ENCODE assay signal across 18 cellular contexts in genomic region chr1:36560177-36560576, GRCh38.
DNase-seq lines count a peak whose midpoint lies in the region; ATAC-seq, FAIRE-seq and TF ChIP-seq lines count a peak whose summit lies in the region.
"Had no signal": no experiment of that assay in that cellular context is flagged by ENCODE, and none has a peak within 500 bp of the region (broad histone marks: within the 10 kb centered on the region; RNA-seq: fewer than 3 reads in every experiment).

No MANE protein-coding gene starts in this region.

- H3K4ac ChIP-seq in H1 (replicated peaks; ENCODE audit: insufficient read length, low read depth, low read length) (no peak overlapping the region), neuronal stem cell (ENCODE audit: low read length) (no peak overlapping the region)

- intact Hi-C loops in upper lobe of right lung (cut with DNase I): no loop called here

- no peak overlapping the region for H3K14ac ChIP-seq in H1 (ENCODE audit: insufficient read length)
- no peak overlapping the region for H3K14ac ChIP-seq in neuronal stem cell (ENCODE audit: low read length)

- H2BK15ac ChIP-seq in H1 (ENCODE audit: low read length) (no peak overlapping the region), neuronal stem cell (ENCODE audit: low read length) (no peak overlapping the region)

- H4K5ac ChIP-seq in H1 (ENCODE audit: insufficient read length, low read depth, low read length): no peak overlapping the region

- H3K27ac ChIP-seq in H1 (ENCODE audit: low read depth, low read length) (no peak overlapping the region), neuronal stem cell (replicated peaks; ENCODE audit: low read length) (no peak overlapping the region), upper lobe of right lung (no peak overlapping the region)
- H3K27ac ChIP-seq: BLaER1, HL-60 had no signal

- H3K9ac ChIP-seq in H1 (replicated peaks in 1 of 4; ENCODE audit: extremely low read depth in 1 of 4, low read depth in 3 of 4, low read length in 3 of 4) (no peak overlapping the region), neuronal stem cell (ENCODE audit: low read depth, low read length, poor library complexity) (no peak overlapping the region)
- H3K9ac ChIP-seq: BLaER1 had no signal

- H4K8ac ChIP-seq in H1 (ENCODE audit: extremely low read depth, insufficient read depth, low read length): no peak overlapping the region; the same call in 1 of the 2 replicates
- H4K8ac ChIP-seq in neuronal stem cell (ENCODE audit: low read depth, low read length): no peak overlapping the region

- no peaks in the 10 kb centered on the region for H3K79me2 ChIP-seq in H1 (ENCODE audit: control insufficient read depth in 1 of 2, insufficient read depth in 2 of 2, low read length in 2 of 2)

- 0 out of 2 replicates have a peak overlapping the region, but pooled peaks have one; percentile 15 for H2AK5ac ChIP-seq in H1 (ENCODE audit: low read depth, low read length)
- peak overlapping the region; percentile 27 for H2AK5ac ChIP-seq in neuronal stem cell (ENCODE audit: low read depth, low read length)

- H3K36me3 ChIP-seq in H1 (ENCODE audit: control insufficient read depth in 2 of 4, insufficient read depth in 4 of 4, low read length in 3 of 4) (no peaks in the 10 kb centered on the region), neuronal stem cell (replicated peaks in 1 of 2; ENCODE audit: control insufficient read depth in 2 of 2, insufficient read depth in 2 of 2, low read length in 2 of 2) (no peaks in the 10 kb centered on the region), upper lobe of right lung (no peaks in the 10 kb centered on the region)
- H3K36me3 ChIP-seq: BLaER1 had no signal

- H3K23me2 ChIP-seq in H1 (ENCODE audit: low read depth, low read length): peaks cover 2% of the 10 kb centered on the region; the same call in 1 of the 2 replicates

- TF ChIP-seq RAD21 in H1 (IDR thresholded peaks at IDR 0.05 in 1 of 2, conservative IDR thresholded peaks at IDR 0.05 in 1 of 2; ENCODE audit: low read depth in 2 of 2, low read length in 2 of 2): no peak

- H3K79me1 ChIP-seq in H1 (ENCODE audit: low read depth, low read length): no peaks in the 10 kb centered on the region
- H3K79me1 ChIP-seq in neuronal stem cell (ENCODE audit: low read depth, low read length): no peaks in the 10 kb centered on the region

- TF ChIP-seq EP300 in H1 (IDR thresholded peaks at IDR 0.05; ENCODE audit: borderline replicate concordance in 1 of 2, low read depth in 2 of 2, low read length in 2 of 2): no peak

- CTCF ChIA-PET in H1 (lab: Charles Lee; ENCODE audit: partially characterized antibody): interaction anchor here (1.0 to 11.8 kb wide), 6 partner anchors 14 to 875 kb away, joined by 3 to 125 read pairs (median 4); no protein-coding TSS in a partner anchor

- H4K91ac ChIP-seq in H1 (replicated peaks; ENCODE audit: insufficient read length, low read length): no peak overlapping the region
- H4K91ac ChIP-seq in neuronal stem cell (ENCODE audit: low read depth, low read length, poor library complexity): no peak overlapping the region

- H3K9me3 ChIP-seq in H1 (ENCODE audit: insufficient read depth in 2 of 2, low read depth in 1 of 2, low read length in 1 of 2) (no peaks in the 10 kb centered on the region), neuronal stem cell (replicated peaks in 1 of 2; ENCODE audit: control insufficient read depth in 2 of 2, insufficient read depth in 1 of 2, low read depth in 1 of 2, low read length in 2 of 2) (no peaks in the 10 kb centered on the region), upper lobe of right lung (no peaks in the 10 kb centered on the region)
- H3K9me3 ChIP-seq: BLaER1 had no signal

- no peak overlapping the region for H2BK20ac ChIP-seq in H1 (ENCODE audit: low read length)

- no peak overlapping the region for H2BK5ac ChIP-seq in H1 (ENCODE audit: low read depth, low read length)
- H2BK5ac ChIP-seq in neuronal stem cell (ENCODE audit: low read length): no peak overlapping the region

- 90% methylated on average over 8 of the region's 8 CpGs; no CpG with 5 or more reads in 1 of the 2 experiments for WGBS in H1 (ENCODE audit: extremely low coverage in 1 of 2, insufficient coverage in 1 of 2, insufficient read length in 1 of 2, insufficient replicate concordance in 2 of 2, low coverage in 1 of 2, low lambda C conversion rate in 2 of 2, missing lambda C conversion rate in 1 of 2), 2 experiments
- no CpG with 5 or more reads among the region's 8 CpGs for WGBS in neuronal stem cell (ENCODE audit: extremely low coverage in 2 of 2, insufficient read length in 2 of 2, insufficient replicate concordance in 1 of 2), 2 donors

- TF ChIP-seq CTCF in H1 (IDR thresholded peaks at IDR 0.05; ENCODE audit: control extremely low read depth in 1 of 3, insufficient read depth in 1 of 3, low read depth in 1 of 3, low read length in 3 of 3) (no peak), upper lobe of right lung (IDR thresholded peaks at IDR 0.05) (no peak)

- no peak for FAIRE-seq in H1 (lab: Jason Lieb, UNC)
- FAIRE-seq: G401.6, GM12891 had no signal

- H3K4me2 ChIP-seq in H1 (ENCODE audit: insufficient read depth in 1 of 2, low read depth in 2 of 2, low read length in 2 of 2): no peak overlapping the region
- no peak overlapping the region for H3K4me2 ChIP-seq in neuronal stem cell (ENCODE audit: insufficient read depth, low read length, poor library complexity, severe bottlenecking)
- H3K4me2 ChIP-seq: BLaER1, GM23338 had no signal

- H2BK120ac ChIP-seq in H1 (replicated peaks; ENCODE audit: low read depth, low read length): no peak overlapping the region
- H2BK120ac ChIP-seq in neuronal stem cell (ENCODE audit: low read depth, low read length): no peak overlapping the region

- POLR2A ChIA-PET in H1 (lab: Charles Lee; ENCODE audit: partially characterized antibody): no interaction called here

- H2BK12ac ChIP-seq in H1 (ENCODE audit: low read depth, low read length) (no peak overlapping the region), neuronal stem cell (ENCODE audit: low read length) (no peak overlapping the region)

- H3K4me1 ChIP-seq in H1 (replicated peaks in 1 of 4; ENCODE audit: control insufficient read depth in 3 of 4, insufficient read depth in 4 of 4, low read length in 3 of 4): no peaks in the 10 kb centered on the region
- H3K4me1 ChIP-seq in neuronal stem cell (ENCODE audit: control insufficient read depth in 2 of 2, insufficient read depth in 1 of 2, low read depth in 1 of 2, low read length in 2 of 2): no peaks in the 10 kb centered on the region
- H3K4me1 ChIP-seq in upper lobe of right lung: no peaks in the 10 kb centered on the region

- H3K27me3 ChIP-seq in H1 (replicated peaks in 1 of 4; ENCODE audit: control insufficient read depth in 3 of 4, extremely low read depth in 1 of 4, insufficient read depth in 3 of 4, low read length in 3 of 4) (no peaks in the 10 kb centered on the region; a peak in 1 of 7 replicates), neuronal stem cell (ENCODE audit: control insufficient read depth in 3 of 3, insufficient read depth in 3 of 3, low read depth in 1 of 3, low read length in 3 of 3) (peaks cover 0 to 11% (median 0%) of the 10 kb centered on the region in 3 experiments), upper lobe of right lung (no peaks in the 10 kb centered on the region)
- H3K27me3 ChIP-seq: BLaER1 had no signal

- no peak overlapping the region for H3K56ac ChIP-seq in H1 (replicated peaks; ENCODE audit: insufficient read length, low read depth, low read length)

- no peak overlapping the region for H3K23ac ChIP-seq in H1 (ENCODE audit: insufficient read length)
- H3K23ac ChIP-seq in neuronal stem cell (ENCODE audit: low read depth, low read length, poor library complexity): no peak overlapping the region

- no peak for TF ChIP-seq POLR2A in H1 (IDR thresholded peaks at IDR 0.05; ENCODE audit: control extremely low read depth in 1 of 2, low read depth in 2 of 2, low read length in 2 of 2)

- H2AFZ ChIP-seq in H1 (ENCODE audit: low read length) (no peak overlapping the region), neuronal stem cell (ENCODE audit: low read length) (no peak overlapping the region)
- H2AFZ ChIP-seq: GM23338 had no signal

- peak; percentile 22 for DNase-seq in activated effector memory CD4-positive, alpha-beta T cell treated with anti-CD3 and anti-CD28 coated beads, Interleukin-2, amount 50 U/mL, for 16 hours
- DNase-seq in activated effector memory CD4-positive, alpha-beta T cell treated with Interleukin-2 at 50 U/mL for 16 hours: no peak
- DNase-seq in H1 (ENCODE audit: low read depth in 1 of 2, low spot score in 2 of 2) (no peak), neuronal stem cell (ENCODE audit: low spot score) (no peak), upper lobe of right lung (peak; percentile 48), EL (no peak)
- DNase-seq: 8988T; AML-193; CD4-positive, CD25-positive, alpha-beta regulatory T cell; DMS 273 treated with DMSO at 0.1 percent for 48 hours; DMS79 had no signal

- peaks cover 0 to 2% of the 10 kb centered on the region in 2 experiments for H4K20me1 ChIP-seq in H1 (replicated peaks in 1 of 2; ENCODE audit: control insufficient read depth in 1 of 2, insufficient read depth in 2 of 2, low read length in 2 of 2)
- H4K20me1 ChIP-seq: BLaER1 had no signal

- ATAC-seq in upper lobe of right lung (no peak), HG03342 (IDR thresholded peaks at IDR 0.05; ENCODE audit: unreplicated experiment) (no peak), HG02798 (IDR thresholded peaks at IDR 0.05; ENCODE audit: poor library complexity, unreplicated experiment) (no peak)
- ATAC-seq: GM23338 had no signal

- H3K4me3 ChIP-seq in H1 (ENCODE audit: extremely low read depth in 1 of 4, insufficient read depth in 2 of 4, low read depth in 3 of 4, low read length in 4 of 4): no peak overlapping the region
- no peak overlapping the region for H3K4me3 ChIP-seq in neuronal stem cell (ENCODE audit: low read length in 2 of 2)
- no peak overlapping the region for H3K4me3 ChIP-seq in upper lobe of right lung
- H3K4me3 ChIP-seq: BLaER1, GM23338 had no signal

- H3K18ac ChIP-seq in H1 (ENCODE audit: extremely low read depth, low read length) (no peak overlapping the region), neuronal stem cell (ENCODE audit: low read length) (no peak overlapping the region)

TF ChIP-seq in H1, 55 proteins besides CTCF, POLR2A, EP300 and RAD21 (continues in another document):
- no peak for TF ChIP-seq POLR2AphosphoS5 (IDR thresholded peaks at IDR 0.05; ENCODE audit: low read depth, low read length)
- no peak for TF ChIP-seq ZNF274 (IDR thresholded peaks at IDR 0.05; ENCODE audit: borderline replicate concordance, extremely low read depth, low read length)
- TF ChIP-seq TCF12 (IDR thresholded peaks at IDR 0.05; ENCODE audit: low read depth, low read length): no peak
- TF ChIP-seq, protein P1, sequence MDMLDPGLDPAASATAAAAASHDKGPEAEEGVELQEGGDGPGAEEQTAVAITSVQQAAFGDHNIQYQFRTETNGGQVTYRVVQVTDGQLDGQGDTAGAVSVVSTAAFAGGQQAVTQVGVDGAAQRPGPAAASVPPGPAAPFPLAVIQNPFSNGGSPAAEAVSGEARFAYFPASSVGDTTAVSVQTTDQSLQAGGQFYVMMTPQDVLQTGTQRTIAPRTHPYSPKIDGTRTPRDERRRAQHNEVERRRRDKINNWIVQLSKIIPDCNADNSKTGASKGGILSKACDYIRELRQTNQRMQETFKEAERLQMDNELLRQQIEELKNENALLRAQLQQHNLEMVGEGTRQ (IDR thresholded peaks at IDR 0.05; ENCODE audit: low read length): no peak
- TF ChIP-seq JUN (IDR thresholded peaks at IDR 0.05; ENCODE audit: low read depth, low read length): no peak

Comparison
In these comparisons a context has a peak if more than half of its experiments do, and no peak if none do; other contexts are left out.
1. DNase-seq: peak in activated effector memory CD4-positive, alpha-beta T cell treated with anti-CD3 and anti-CD28 coated beads, Interleukin-2, amount 50 U/mL, for 16 hours (single experiment) and upper lobe of right lung (single experiment); none in activated effector memory CD4-positive, alpha-beta T cell treated with Interleukin-2 at 50 U/mL for 16 hours (single experiment), H1 (0 of 2), neuronal stem cell (single experiment) and EL (single experiment).